14 cellular contexts compared by ENCODE assay signal in genomic region chr6:167644404-167645132, GRCh38.
"Had no signal": no experiment of that assay in that cellular context is flagged by ENCODE, and none has a peak within 500 bp of the region (broad histone marks: within the 10 kb centered on the region; RNA-seq: fewer than 3 reads in every experiment).

No MANE protein-coding gene starts in this region.

- H3K4me3 ChIP-seq: breast epithelium, dorsolateral prefrontal cortex, testis had no signal

- H3K27ac ChIP-seq: breast epithelium, dorsolateral prefrontal cortex, neutrophil, testis had no signal

- H3K4me1 Mint-ChIP-seq: activated CD4-positive, alpha-beta memory T cell treated with anti-CD3 and anti-CD28 coated beads, Interleukin-2, amount 10 ng/mL, durations not matched to agents 7 days and 5 days; activated naive CD8-positive, alpha-beta T cell treated with anti-CD3 and anti-CD28 coated beads, Interleukin-2, amount 10 ng/mL, durations not matched to agents 7 days and 5 days had no signal

- H3K36me3 Mint-ChIP-seq: activated naive CD8-positive, alpha-beta T cell treated with anti-CD3 and anti-CD28 coated beads, Interleukin-2, amount 10 ng/mL, durations not matched to agents 7 days and 5 days had no signal

- H3K27ac Mint-ChIP-seq: activated CD4-positive, alpha-beta memory T cell treated with anti-CD3 and anti-CD28 coated beads, Interleukin-2, amount 10 ng/mL, durations not matched to agents 7 days and 5 days; activated naive CD8-positive, alpha-beta T cell treated with anti-CD3 and anti-CD28 coated beads, Interleukin-2, amount 10 ng/mL, durations not matched to agents 7 days and 5 days; activated T-cell treated with anti-CD3 and anti-CD28 coated beads, Interleukin-2, amount 50 U/mL, for 72 hours; memory B cell; stimulated activated naive CD8-positive, alpha-beta T cell treated with anti-CD3 and anti-CD28 coated beads, Interleukin-15, Interleukin-2, amounts not matched to agents 100 ng/mL and 50 ng/mL, for 24 hours had no signal

- H3K9me3 ChIP-seq: breast epithelium, neutrophil, testis had no signal

- FAIRE-seq: endometrium had no signal

- H3K4me1 ChIP-seq: breast epithelium had no signal

- ATAC-seq: activated T-cell treated with anti-CD3 and anti-CD28 coated beads, Interleukin-2, amount 50 U/mL, for 72 hours; esophagus mucosa had no signal

- H3K27me3 Mint-ChIP-seq: activated CD4-positive, alpha-beta memory T cell treated with anti-CD3 and anti-CD28 coated beads, Interleukin-2, amount 10 ng/mL, durations not matched to agents 7 days and 5 days had no signal

- DNase-seq: activated CD4-positive, alpha-beta memory T cell treated with anti-CD3 and anti-CD28 coated beads, Interleukin-2, amount 10 ng/mL, durations not matched to agents 7 days and 5 days; activated CD8-positive, alpha-beta memory T cell treated with anti-CD3 and anti-CD28 coated beads, Interleukin-2, amount 50 U/mL, for 4 hours; activated gamma-delta T cell treated with Interleukin-2 at 50 U/mL for 16 hours; activated naive CD8-positive, alpha-beta T cell treated with anti-CD3 and anti-CD28 coated beads, Interleukin-2, amount 10 ng/mL, durations not matched to agents 7 days and 5 days; activated T-cell treated with anti-CD3 and anti-CD28 coated beads, Interleukin-2, amount 50 U/mL, for 72 hours; anterior cingulate cortex; testis had no signal

- H3K27me3 ChIP-seq: breast epithelium, testis had no signal

- H3K36me3 ChIP-seq: breast epithelium, neutrophil had no signal

- H3K4me3 Mint-ChIP-seq: activated CD4-positive, alpha-beta memory T cell treated with anti-CD3 and anti-CD28 coated beads, Interleukin-2, amount 10 ng/mL, durations not matched to agents 7 days and 5 days; activated naive CD8-positive, alpha-beta T cell treated with anti-CD3 and anti-CD28 coated beads, Interleukin-2, amount 10 ng/mL, durations not matched to agents 7 days and 5 days; activated T-cell treated with anti-CD3 and anti-CD28 coated beads, Interleukin-2, amount 50 U/mL, for 72 hours; memory B cell; stimulated activated naive CD8-positive, alpha-beta T cell treated with anti-CD3 and anti-CD28 coated beads, Interleukin-15, Interleukin-2, amounts not matched to agents 100 ng/mL and 50 ng/mL, for 24 hours had no signal
